8 cellular contexts compared by ENCODE assay signal in genomic region chr19:33771308-33772101, GRCh38. TPM values are rescaled to one million over a fixed set of nuclear protein-coding genes. Genes with fewer than 3 reads are reported as not detected.
A peak's percentile ranks its signal among the peaks of the same experiment; 100 is the strongest.
DNase-seq lines count a peak whose midpoint lies in the region; ATAC-seq and TF ChIP-seq lines count a peak whose summit lies in the region.

No MANE protein-coding gene starts in this region.

- H3K9ac ChIP-seq in smooth muscle cell (ENCODE audit: low read depth): no peak overlapping the region

- H4K20me1 ChIP-seq in hepatocyte (ENCODE audit: insufficient read depth, poor library complexity, severe bottlenecking) (no peaks in the 10 kb centered on the region), smooth muscle cell (ENCODE audit: low read depth) (no peaks in the 10 kb centered on the region)

- H2AFZ ChIP-seq in hepatocyte: no peak overlapping the region
- no peak overlapping the region for H2AFZ ChIP-seq in smooth muscle cell (ENCODE audit: low read depth)

- H3K79me2 ChIP-seq in hepatocyte (no peaks in the 10 kb centered on the region), smooth muscle cell (ENCODE audit: low read depth) (no peaks in the 10 kb centered on the region)

- DNase-seq in ACHN (peak; percentile 60), NCI-H1694 (lab: John Stamatoyannopoulos, UW) (peak; percentile 62), ascending aorta (ENCODE audit: low spot score in 2 of 2) (no peak), hepatocyte (ENCODE audit: low spot score) (peak; percentile 88), smooth muscle cell (lab: John Stamatoyannopoulos, UW; ENCODE audit: unreplicated experiment) (peak; percentile 48)
- peak; percentile 23 for DNase-seq in T-helper 2 cell treated with Interferon-gamma antibody and Interleukin-4, amounts not matched to agents 5 μg/mL and 100 μg/mL, for 36 hours (ENCODE audit: low spot score)

- H3K36me3 ChIP-seq in ascending aorta: no peaks in the 10 kb centered on the region
- no peaks in the 10 kb centered on the region for H3K36me3 ChIP-seq in hepatocyte (replicated peaks; ENCODE audit: insufficient read depth, low read depth)
- H3K36me3 ChIP-seq in smooth muscle cell (ENCODE audit: low read depth): no peaks in the 10 kb centered on the region

- no peaks in the 10 kb centered on the region for H3K4me1 Mint-ChIP-seq in T-helper 2 cell treated with Interferon-gamma antibody and Interleukin-4, amounts not matched to agents 5 μg/mL and 100 μg/mL, for 36 hours (ENCODE audit: low read depth)

- no peaks in the 10 kb centered on the region for H3K4me1 ChIP-seq in ascending aorta
- no peaks in the 10 kb centered on the region for H3K4me1 ChIP-seq in hepatocyte (ENCODE audit: insufficient read depth)
- no peaks in the 10 kb centered on the region for H3K4me1 ChIP-seq in smooth muscle cell (ENCODE audit: low read depth)

- no peaks in the 10 kb centered on the region for H3K36me3 Mint-ChIP-seq in T-helper 2 cell treated with Interferon-gamma antibody and Interleukin-4, amounts not matched to agents 5 μg/mL and 100 μg/mL, for 36 hours (ENCODE audit: low read depth)

- H3K27ac ChIP-seq in ascending aorta: no peak overlapping the region
- H3K27ac ChIP-seq in hepatocyte: no peak overlapping the region
- H3K27ac ChIP-seq in smooth muscle cell (ENCODE audit: low read depth): no peak overlapping the region

- no peaks in the 10 kb centered on the region for H3K9me2 ChIP-seq in hepatocyte (replicated peaks; ENCODE audit: insufficient read depth)

- H3K4me3 Mint-ChIP-seq in T-helper 2 cell treated with Interferon-gamma antibody and Interleukin-4, amounts not matched to agents 5 μg/mL and 100 μg/mL, for 36 hours: no peak overlapping the region

- no peaks in the 10 kb centered on the region for H3K9me3 Mint-ChIP-seq in T-helper 2 cell treated with Interferon-gamma antibody and Interleukin-4, amounts not matched to agents 5 μg/mL and 100 μg/mL, for 36 hours

- H3F3A ChIP-seq in smooth muscle cell (ENCODE audit: low read depth): no peaks in the 10 kb centered on the region

- WGBS in hepatocyte (ENCODE audit: low lambda C conversion rate, missing lambda C conversion rate): 36% methylated on average over 20 of the region's 20 CpGs
- 41% methylated on average over 20 of the region's 20 CpGs for WGBS in smooth muscle cell (ENCODE audit: low lambda C conversion rate)

- no peak overlapping the region for H3K4me2 ChIP-seq in hepatocyte
- no peak overlapping the region for H3K4me2 ChIP-seq in smooth muscle cell

- H3K9me3 ChIP-seq in ascending aorta: no peaks in the 10 kb centered on the region
- no peaks in the 10 kb centered on the region for H3K9me3 ChIP-seq in hepatocyte (ENCODE audit: low read depth)
- no peaks in the 10 kb centered on the region for H3K9me3 ChIP-seq in smooth muscle cell (replicated peaks; ENCODE audit: low read depth)

- H3K4me3 ChIP-seq in ascending aorta (no peak overlapping the region), hepatocyte (no peak overlapping the region), smooth muscle cell (no peak overlapping the region)

- no peak overlapping the region for H3K27ac Mint-ChIP-seq in T-helper 2 cell treated with Interferon-gamma antibody and Interleukin-4, amounts not matched to agents 5 μg/mL and 100 μg/mL, for 36 hours

- ATAC-seq in GM18868 (IDR thresholded peaks at IDR 0.05; ENCODE audit: unreplicated experiment): peak; percentile 52
- no peak for ATAC-seq in HG02970 (IDR thresholded peaks at IDR 0.05; ENCODE audit: low FRiP score, unreplicated experiment)

- in situ Hi-C loops in ACHN (cut with HindIII; ENCODE audit: low pct_ligation_motif_present, low pct_unique_long_range_greater_than_20kb, low sequenced_read_pairs): no loop called here

- H3K27me3 Mint-ChIP-seq in T-helper 2 cell treated with Interferon-gamma antibody and Interleukin-4, amounts not matched to agents 5 μg/mL and 100 μg/mL, for 36 hours (ENCODE audit: low read depth): no peaks in the 10 kb centered on the region

- no peaks in the 10 kb centered on the region for H3K27me3 ChIP-seq in ascending aorta
- peaks cover 6% of the 10 kb centered on the region for H3K27me3 ChIP-seq in hepatocyte
- peaks cover 10% of the 10 kb centered on the region for H3K27me3 ChIP-seq in smooth muscle cell (ENCODE audit: low read depth)

- intact Hi-C loops in ascending aorta (cut with DNase I): loop anchor here (1.0 kb wide), 1 partner anchor 341 kb away; no protein-coding TSS in a partner anchor

- TF ChIP-seq CTCF in ascending aorta (IDR thresholded peaks at IDR 0.05): peak; percentile 42 to 70 (median 55)
- peak; percentile 79 for TF ChIP-seq CTCF in hepatocyte (IDR thresholded peaks at IDR 0.05; ENCODE audit: poor library complexity)
- peak; percentile 90 for TF ChIP-seq CTCF in smooth muscle cell (IDR thresholded peaks at IDR 0.05; ENCODE audit: borderline replicate concordance, insufficient read depth, poor library complexity, severe bottlenecking)

RNA-seq across cellular contexts. Expression of gene KCTD15, which starts 25.2 kb away (rescaled TPM):
- total RNA-seq in ascending aorta (57.3 TPM), hepatocyte (25.9 and 55.8 TPM in 2 replicates), smooth muscle cell (41.5 and 54.3 TPM in 2 replicates)
- polyA plus RNA-seq in hepatocyte (8.4 and 10.1 TPM in 2 replicates), smooth muscle cell (7.4 and 9.6 TPM in 2 replicates)

Comparison
In these comparisons a context has a peak if more than half of its experiments do, and no peak if none do; other contexts are left out.
1. DNase-seq: peak in ACHN (single experiment), NCI-H1694 (single experiment), T-helper 2 cell treated with Interferon-gamma antibody and Interleukin-4, amounts not matched to agents 5 μg/mL and 100 μg/mL, for 36 hours (single experiment), hepatocyte (single experiment) and smooth muscle cell (single experiment); none in ascending aorta (0 of 2).
2. Peak in every context shown above with its lines, with median percentiles within 50 percentile points of each other: CTCF ChIP-seq.